ENCODE assay signal across 1 cellular context in the genomic region with DNA sequence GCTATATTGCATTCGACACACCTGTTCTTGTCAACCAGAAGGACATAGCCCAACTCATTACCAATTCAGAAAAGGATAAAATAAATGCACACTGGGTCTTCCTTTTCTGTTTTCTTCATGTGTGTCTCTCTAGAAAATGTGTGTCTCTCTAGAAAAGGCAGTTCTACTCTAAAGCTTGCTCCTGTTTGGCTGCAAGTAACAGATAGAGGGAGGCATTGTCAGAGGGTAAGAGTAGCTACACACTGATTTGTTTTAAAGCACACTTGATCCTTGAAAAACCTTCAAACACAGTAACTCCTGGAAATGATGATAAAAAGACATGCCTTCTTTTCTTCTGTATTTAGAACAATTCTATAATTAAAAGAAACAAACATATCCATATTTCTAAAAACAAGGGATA.
TF ChIP-seq lines count a peak whose summit lies in the region.

No MANE protein-coding gene starts in this region.

TF ChIP-seq in H1, 55 proteins besides CTCF, POLR2A, EP300 and RAD21:
- TF ChIP-seq POLR2AphosphoS5 (IDR thresholded peaks at IDR 0.05; ENCODE audit: low read depth, low read length) (no peak), CHD7 (IDR thresholded peaks at IDR 0.05; ENCODE audit: insufficient replicate concordance, low read length) (no peak), TCF12 (IDR thresholded peaks at IDR 0.05; ENCODE audit: low read depth, low read length) (no peak), SRF (IDR thresholded peaks at IDR 0.05; ENCODE audit: low read depth, low read length) (no peak), CREB1 (IDR thresholded peaks at IDR 0.05) (no peak), BACH1 (IDR thresholded peaks at IDR 0.05; ENCODE audit: low read length) (no peak), YY1 (IDR thresholded peaks at IDR 0.05; ENCODE audit: low read depth, low read length) (no peak), POU5F1 (IDR thresholded peaks at IDR 0.05; ENCODE audit: low read depth, low read length) (no peak), SIX5 (IDR thresholded peaks at IDR 0.05; ENCODE audit: low read depth, low read length) (no peak), SP1 (IDR thresholded peaks at IDR 0.05; ENCODE audit: low read depth, low read length) (no peak), TBP (IDR thresholded peaks at IDR 0.05; ENCODE audit: low read depth, low read length) (no peak), SUZ12 (IDR thresholded peaks at IDR 0.05; ENCODE audit: low read length) (no peak), ASH2L (IDR thresholded peaks at IDR 0.05; ENCODE audit: low read length) (no peak), BCL11A (IDR thresholded peaks at IDR 0.05; ENCODE audit: low read depth in 2 of 2, low read length in 2 of 2) (no peak), TEAD4 (IDR thresholded peaks at IDR 0.05; ENCODE audit: low read depth, low read length) (no peak), GTF2F1 (IDR thresholded peaks at IDR 0.05; ENCODE audit: borderline replicate concordance, low read depth, low read length) (no peak)
- TF ChIP-seq, protein P1, sequence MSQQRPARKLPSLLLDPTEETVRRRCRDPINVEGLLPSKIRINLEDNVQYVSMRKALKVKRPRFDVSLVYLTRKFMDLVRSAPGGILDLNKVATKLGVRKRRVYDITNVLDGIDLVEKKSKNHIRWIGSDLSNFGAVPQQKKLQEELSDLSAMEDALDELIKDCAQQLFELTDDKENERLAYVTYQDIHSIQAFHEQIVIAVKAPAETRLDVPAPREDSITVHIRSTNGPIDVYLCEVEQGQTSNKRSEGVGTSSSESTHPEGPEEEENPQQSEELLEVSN (IDR thresholded peaks at IDR 0.05) = no peak
